16 cellular contexts compared by ENCODE assay signal in the genomic region with DNA sequence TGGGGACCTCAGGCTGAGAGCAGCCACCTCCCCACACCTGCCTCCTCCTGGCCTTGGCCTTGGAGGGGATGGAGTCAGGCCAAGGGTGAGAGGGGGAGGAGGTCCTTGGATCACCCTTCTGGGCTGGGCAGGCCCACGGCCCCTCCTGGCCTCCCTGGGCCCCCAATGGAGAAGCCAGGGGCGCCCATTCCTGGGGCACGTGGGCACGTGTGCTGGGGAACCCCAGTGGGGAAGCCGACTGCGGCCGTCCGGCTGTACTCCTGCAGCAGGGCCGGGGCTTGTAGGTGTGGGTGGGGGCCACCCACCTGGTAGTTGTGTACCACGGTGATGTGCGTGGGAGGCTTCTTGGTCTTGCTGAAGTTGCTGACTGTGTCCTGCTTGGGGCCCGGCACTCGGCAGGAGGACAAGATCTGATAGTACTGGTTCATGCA. TPM values are rescaled to one million over a fixed set of nuclear protein-coding genes. Genes with fewer than 3 reads are reported as not detected.
A peak's percentile ranks its signal among the peaks of the same experiment; 100 is the strongest.
DNase-seq lines count a peak whose midpoint lies in the region; ATAC-seq, FAIRE-seq and TF ChIP-seq lines count a peak whose summit lies in the region.
"Had no signal": no experiment of that assay in that cellular context is flagged by ENCODE, and none has a peak within 500 bp of the region (broad histone marks: within the 10 kb centered on the region; RNA-seq: fewer than 3 reads in every experiment).

No MANE protein-coding gene starts in this region.

- H3K9me3 ChIP-seq in gastrocnemius medialis (no peaks in the 10 kb centered on the region), mammary epithelial cell (replicated peaks; ENCODE audit: insufficient read depth, low read length) (no peaks in the 10 kb centered on the region)
- H3K9me3 ChIP-seq: A549, BE2C had no signal

- WGBS in mammary epithelial cell (ENCODE audit: low coverage, missing lambda C conversion rate), result 89% methylated on average over 10 of the region's 13 CpGs

- no peaks in the 10 kb centered on the region for H3K27me3 ChIP-seq in gastrocnemius medialis
- no peaks in the 10 kb centered on the region; the same call in 1 of the 2 replicates for H3K27me3 ChIP-seq in H7 (ENCODE audit: control insufficient read depth, insufficient read depth, low read length)
- H3K27me3 ChIP-seq in mammary epithelial cell (ENCODE audit: insufficient read depth, low read length), result no peaks in the 10 kb centered on the region
- H3K27me3 ChIP-seq: BE2C had no signal

- H3K9ac ChIP-seq in mammary epithelial cell (ENCODE audit: insufficient read depth, low read length), result no peak overlapping the region

- peak overlapping the region; percentile 68 for H3K27ac ChIP-seq in RWPE1
- peak overlapping the region in 3 of 4 donors; percentile 83 to 92 (median 85) for H3K27ac ChIP-seq in gastrocnemius medialis
- no peak overlapping the region for H3K27ac ChIP-seq in mammary epithelial cell (ENCODE audit: insufficient read depth, low read depth, low read length)
- H3K27ac ChIP-seq: A549, C4-2B had no signal

- H3K36me3 ChIP-seq in gastrocnemius medialis (peaks cover 0 to 18% of the 10 kb centered on the region in 2 donors), H7 (replicated peaks; ENCODE audit: control insufficient read depth, insufficient read depth, low read length) (no peaks in the 10 kb centered on the region), mammary epithelial cell (ENCODE audit: insufficient read depth, low read length) (no peaks in the 10 kb centered on the region)
- H3K36me3 ChIP-seq: BE2C had no signal

- no peaks in the 10 kb centered on the region for H3K79me2 ChIP-seq in mammary epithelial cell (ENCODE audit: insufficient read depth, low read length)

- H3K27ac Mint-ChIP-seq in neural crest cell (ENCODE audit: unreplicated experiment), result peak overlapping the region; percentile 67
- H3K27ac Mint-ChIP-seq: CD4-positive, alpha-beta memory T cell had no signal

- intact Hi-C loops in gastrocnemius medialis (cut with DNase I; ENCODE audit: low total_unique reads) (no loop called here), mammary epithelial cell (cut with micrococcal nuclease) (no loop called here)

- POLR2A ChIA-PET in RWPE1 (lab: Yijun Ruan, JAX; ENCODE audit: low non-redundant PET), result interaction anchor here (0.9 to 1.8 kb wide), 2 partner anchors 21 to 67 kb away, joined by 3 to 7 read pairs; partner anchors contain the start of gene DOLPP1

- H3K4me1 ChIP-seq in gastrocnemius medialis (peaks cover 16 to 29% of the 10 kb centered on the region in 2 donors), mammary epithelial cell (ENCODE audit: insufficient read depth, low read length) (peaks cover 9% of the 10 kb centered on the region)
- H3K4me1 ChIP-seq: A549 had no signal

- no peaks in the 10 kb centered on the region for H3K9me3 Mint-ChIP-seq in neural crest cell
- H3K9me3 Mint-ChIP-seq: CD4-positive, alpha-beta memory T cell had no signal

- DNase-seq in GM12892 (ENCODE audit: insufficient read length) (no peak), RWPE1 (ENCODE audit: low spot score) (no peak), neural crest cell (ENCODE audit: low read depth, low spot score) (no peak), gastrocnemius medialis (no peak), H7 (no peak), mammary epithelial cell (no peak)
- DNase-seq: BE2C; CD4-positive, alpha-beta memory T cell; DND-41; GDM1 had no signal

- BruUV-seq in mammary epithelial cell (replicated peaks; lab: Mats Ljungman, UMichigan), result no TSS peak

- in situ Hi-C loops in gastrocnemius medialis (cut with MboI; ENCODE audit: low sequenced_read_pairs in 4 of 4) (no loop called here), mammary epithelial cell (cut with MboI; ENCODE audit: low sequenced_read_pairs in 2 of 2) (no loop called here)

- no peak overlapping the region for H3K4me2 ChIP-seq in mammary epithelial cell (ENCODE audit: insufficient read depth, low read depth, low read length)
- H3K4me2 ChIP-seq: A549 had no signal

- ATAC-seq in gastrocnemius medialis (no peak), GM21529 (IDR thresholded peaks at IDR 0.05; ENCODE audit: unreplicated experiment) (no peak), HG03025 (IDR thresholded peaks at IDR 0.05; ENCODE audit: low FRiP score, unreplicated experiment) (no peak)

- no peaks in the 10 kb centered on the region for H4K20me1 ChIP-seq in mammary epithelial cell (ENCODE audit: insufficient read depth, low read length)

- H3K4me3 Mint-ChIP-seq in neural crest cell, result no peak overlapping the region
- H3K4me3 Mint-ChIP-seq: CD4-positive, alpha-beta memory T cell had no signal

- no peaks in the 10 kb centered on the region for H3K4me1 Mint-ChIP-seq in neural crest cell
- H3K4me1 Mint-ChIP-seq: CD4-positive, alpha-beta memory T cell had no signal

- H3K27me3 Mint-ChIP-seq in neural crest cell (ENCODE audit: low read depth), result no peaks in the 10 kb centered on the region
- H3K27me3 Mint-ChIP-seq: CD4-positive, alpha-beta memory T cell had no signal

- H2AFZ ChIP-seq in mammary epithelial cell (ENCODE audit: low read depth, low read length), result no peak overlapping the region

- FAIRE-seq in GM12892 (lab: Jason Lieb, UNC), result peak; percentile 65
- FAIRE-seq: A549, GM19239, H54 had no signal

- no peaks in the 10 kb centered on the region for H3K36me3 Mint-ChIP-seq in neural crest cell (ENCODE audit: low read depth)

- no peak for TF ChIP-seq CTCF in RWPE1 (conservative IDR thresholded peaks at IDR 0.05; ENCODE audit: low read depth)
- no peak for TF ChIP-seq CTCF in neural crest cell (conservative IDR thresholded peaks at IDR 0.05)
- no peak for TF ChIP-seq CTCF in gastrocnemius medialis (IDR thresholded peaks at IDR 0.05 in 4 of 5, conservative IDR thresholded peaks at IDR 0.05 in 1 of 5)
- no peak for TF ChIP-seq CTCF in mammary epithelial cell (conservative IDR thresholded peaks at IDR 0.05 in 1 of 2, IDR thresholded peaks at IDR 0.05 in 1 of 2; ENCODE audit: extremely low read depth in 1 of 2, insufficient read depth in 1 of 2, low read depth in 1 of 2, low read length in 2 of 2)

- TF ChIP-seq POLR2A in GM12892 (IDR thresholded peaks at IDR 0.05; ENCODE audit: low read depth, low read length) (no peak), gastrocnemius medialis (IDR thresholded peaks at IDR 0.05) (no peak)

- no peak overlapping the region for H3K4me3 ChIP-seq in gastrocnemius medialis
- no peak overlapping the region for H3K4me3 ChIP-seq in H7 (ENCODE audit: insufficient read depth, low read depth, low read length)
- H3K4me3 ChIP-seq in mammary epithelial cell (replicated peaks in 1 of 3; ENCODE audit: insufficient read depth in 1 of 3, low read depth in 2 of 3, low read length in 3 of 3), result no peak overlapping the region
- H3K4me3 ChIP-seq: A549 had no signal

- CTCF ChIA-PET in RWPE1 (lab: Yijun Ruan, JAX) (interaction anchor here (1.3 kb wide), 1 partner anchor 9 kb away, joined by 5 read pairs; no protein-coding TSS in a partner anchor), mammary epithelial cell (lab: Charles Lee; ENCODE audit: low non-redundant PET) (no interaction called here)

- dilution Hi-C loops in mammary epithelial cell (cut with HindIII; ENCODE audit: low sequenced_read_pairs), result no loop called here

RNA-seq across cellular contexts. Expression of gene CRAT, which starts 8.5 kb away (rescaled TPM):
- 1.8 TPM for polyA plus RNA-seq in GM12892 (2012; ENCODE audit: missing spikeins)
- 24.9 and 26.0 TPM in 2 replicates for total RNA-seq in neural crest cell
- 100 to 1,000 TPM; 137 to 167 (median 144) TPM for total RNA-seq in gastrocnemius medialis
- total RNA-seq in H7 (2014; rRNA removed; shearing (Covaris generic)), result 13.6 and 14.9 TPM in 2 replicates
- 10 to 100 TPM; 11.1 to 17.7 TPM for total RNA-seq in mammary epithelial cell
- polyA plus RNA-seq in mammary epithelial cell, result 2.5 TPM
- polyA minus RNA-seq in mammary epithelial cell, result 0.52 TPM

RNA-seq across cellular contexts. Expression of gene PTPA, which starts 9.1 kb away (rescaled TPM):
- 27.3 TPM for polyA plus RNA-seq in GM12892 (2012; ENCODE audit: missing spikeins)
- 136 and 144 TPM in 2 replicates for total RNA-seq in neural crest cell
- 10 to 100 TPM; 37.6 to 71.6 (median 53.5) TPM for total RNA-seq in gastrocnemius medialis
- total RNA-seq in H7 (2014; rRNA removed; shearing (Covaris generic)), result 160 and 166 TPM in 2 replicates
- total RNA-seq in mammary epithelial cell, result 100 to 1,000 TPM in 1 of 2 donors, 10 to 100 TPM in 1; 73.7 to 122 TPM
- polyA plus RNA-seq in mammary epithelial cell, result 120 TPM
- 218 TPM for polyA minus RNA-seq in mammary epithelial cell

RNA-seq across cellular contexts. Expression of gene DOLPP1, which starts 21.2 kb away (rescaled TPM):
- polyA plus RNA-seq in GM12892 (2012; ENCODE audit: missing spikeins), result 5.1 TPM
- total RNA-seq in neural crest cell (43.1 and 43.9 TPM in 2 replicates), gastrocnemius medialis (1 to 10 TPM; 1.6 to 4.7 (median 2.8) TPM), mammary epithelial cell (10 to 100 TPM; 11.3 to 20.1 TPM)
- total RNA-seq in H7 (2014; rRNA removed; shearing (Covaris generic)), result 41.3 and 42.5 TPM in 2 replicates
- 16.8 TPM for polyA plus RNA-seq in mammary epithelial cell
- 17.3 TPM for polyA minus RNA-seq in mammary epithelial cell
